ENCODE assay signal across 1 cellular context in genomic region chr15:63236272-63236671, GRCh38.
A peak's percentile ranks its signal among the peaks of the same experiment; 100 is the strongest.
TF ChIP-seq lines count a peak whose summit lies in the region.

No MANE protein-coding gene starts in this region.

TF ChIP-seq in K562, 482 proteins besides CTCF, POLR2A, EP300 and RAD21:
- TF ChIP-seq ZBTB7A (IDR thresholded peaks at IDR 0.05; ENCODE audit: borderline replicate concordance, control insufficient read depth, low read depth, low read length): peak; percentile 46; the same call in 1 of the 2 replicates
- 0 out of 2 replicates have a peak, but pooled peaks have one; percentile 10 for TF ChIP-seq ATF3 (IDR thresholded peaks at IDR 0.05)
- TF ChIP-seq ATF3 (CRISPR knock-in tag; conservative IDR thresholded peaks at IDR 0.05): no peak
- no peak for TF ChIP-seq MAZ (CRISPR knock-in tag; conservative IDR thresholded peaks at IDR 0.05 in 1 of 2, IDR thresholded peaks at IDR 0.05 in 1 of 2)
